ENCODE assay signal across 6 cellular contexts in the genomic region with DNA sequence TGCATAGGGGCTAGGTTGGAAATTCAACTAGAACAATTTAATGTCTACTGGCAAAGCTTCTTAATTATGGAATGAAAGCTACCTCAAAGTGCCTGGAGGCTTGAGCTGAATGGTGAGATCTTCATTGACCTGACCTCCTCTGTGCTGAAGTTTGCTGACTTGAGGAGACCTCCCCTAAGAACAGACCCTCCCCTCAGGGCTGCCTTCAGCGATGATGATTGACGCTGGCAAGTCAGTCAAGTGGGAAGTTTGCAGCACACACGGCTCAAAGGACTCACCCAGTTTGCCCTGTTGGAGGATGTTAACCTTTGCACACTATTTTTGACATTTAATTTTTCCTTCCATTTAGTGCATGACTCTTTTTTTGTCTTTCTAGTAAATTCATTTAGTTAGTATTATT.
"Had no signal": no experiment of that assay in that cellular context is flagged by ENCODE, and none has a peak within 500 bp of the region (broad histone marks: within the 10 kb centered on the region; RNA-seq: fewer than 3 reads in every experiment).

No MANE protein-coding gene starts in this region.

- FAIRE-seq: HTR-8/SVneo had no signal

- H3K27ac ChIP-seq: HL-60, KMS-11 had no signal

- H3K4me2 ChIP-seq: KMS-11 had no signal

- DNase-seq: IMR-90, KBM-7, KG1 had no signal

- H3K9ac ChIP-seq: KMS-11 had no signal
